In the genomic region with DNA sequence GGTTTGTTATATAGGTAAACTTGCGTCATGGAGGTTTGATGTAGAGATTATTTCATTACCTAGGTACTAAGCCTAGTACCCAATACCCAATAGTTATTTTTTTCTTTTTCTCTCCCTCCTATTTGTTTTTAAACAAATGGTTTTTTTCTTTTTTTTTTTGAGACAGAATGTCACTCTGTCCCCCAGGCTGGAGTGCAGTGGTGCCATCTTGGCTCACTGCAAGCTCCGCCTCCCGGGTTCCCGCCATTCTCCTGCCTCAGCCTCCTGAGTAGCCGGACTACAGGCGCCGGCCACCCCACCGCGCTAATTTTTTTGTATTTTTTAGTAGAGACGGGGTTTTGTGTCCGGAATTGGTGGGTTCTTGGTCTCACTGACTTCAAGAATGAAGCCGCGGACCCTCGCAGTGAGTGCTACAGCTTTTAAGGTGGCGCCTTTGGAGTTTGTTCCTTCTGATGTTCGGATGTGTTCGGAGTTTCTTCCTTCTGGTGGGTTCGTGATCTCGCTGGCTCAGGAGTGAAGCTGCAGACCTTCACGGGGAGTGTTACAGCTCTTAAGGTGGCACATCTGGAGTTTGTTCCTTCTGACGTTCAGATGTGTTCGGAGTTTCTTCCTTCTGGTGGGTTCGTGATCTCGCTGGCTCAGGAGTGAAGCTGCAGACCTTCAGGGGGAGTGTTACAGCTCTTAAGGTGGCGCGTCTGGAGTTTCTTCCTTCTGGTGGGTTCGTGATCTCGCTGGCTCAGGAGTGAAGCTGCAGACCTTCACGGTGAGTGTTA, we compare ENCODE assay signal across 8 cellular contexts.
DNase-seq lines count a peak whose midpoint lies in the region; ATAC-seq, FAIRE-seq and TF ChIP-seq lines count a peak whose summit lies in the region.
"Not testable (repeated sequence)": the region's sequence is repeated elsewhere in the genome, so short reads cannot be mapped to it uniquely, and the experiment has no call there.

No MANE protein-coding gene starts in this region.

- not testable (repeated sequence) for FAIRE-seq in HepG2 (lab: Jason Lieb, UNC)

- H3K79me2 ChIP-seq in HepG2 (ENCODE audit: insufficient read depth, low read length), result not testable (repeated sequence)

- not testable (repeated sequence) for BruUV-seq in HepG2 (replicated peaks; lab: Mats Ljungman, UMichigan)

- DNase-seq in HEK293T (ENCODE audit: extremely low spot score); activated B cell treated with CpG ODN at 0.5 μM for 24 hours; HepG2 (ENCODE audit: low spot score): not testable (repeated sequence)
- DNase-seq in stimulated activated naive CD4-positive, alpha-beta T cell (lab: John Stamatoyannopoulos, UW), result peak in 5 of 6 experiments; percentile 8 to 45 (median 16)

- H3K9me3 Mint-ChIP-seq in activated B cell treated with CpG ODN at 0.5 μM for 24 hours; activated naive CD8-positive, alpha-beta T cell (ENCODE audit: low read depth): not testable (repeated sequence)

- not testable (repeated sequence) for TF ChIP-seq CTCF in activated B cell treated with CpG ODN at 0.5 μM for 24 hours (IDR thresholded peaks at IDR 0.05); HepG2 (CRISPR knock-in tag; IDR thresholded peaks at IDR 0.05)

- peaks cover 13 to 21% (median 17%) of the 10 kb centered on the region in 11 experiments; a peak in 21 of 22 replicates for H3K9me3 ChIP-seq in BLaER1 treated with 17β-estradiol and CSF1 and Interleukin-3, amounts not matched to agents 10 nM and 100 nM (replicated peaks in 1 of 11)
- not testable (repeated sequence) for H3K9me3 ChIP-seq in HepG2 (ENCODE audit: low read length)

- H3K4me3 Mint-ChIP-seq in activated B cell treated with CpG ODN at 0.5 μM for 24 hours, result peak overlapping the region; percentile 84
- peak overlapping the region; percentile 89 for H3K4me3 Mint-ChIP-seq in activated naive CD8-positive, alpha-beta T cell

- CTCF ChIA-PET in HEK293T (lab: Yijun Ruan, JAX); HepG2 (lab: Yijun Ruan, JAX; ENCODE audit: low intra/inter-chr PET ratio, low total read pairs): not testable (repeated sequence)
- CTCF ChIA-PET in activated B cell treated with CpG ODN at 0.5 μM for 24 hours (lab: Charles Lee), result interaction anchor here (1.9 kb wide), 1 partner anchor 17 kb away, joined by 5 read pairs; no protein-coding TSS in a partner anchor

- not testable (repeated sequence) for H3K27me3 Mint-ChIP-seq in activated B cell treated with CpG ODN at 0.5 μM for 24 hours; activated naive CD8-positive, alpha-beta T cell

- H3K4me2 ChIP-seq in BLaER1 treated with 17β-estradiol and CSF1 and Interleukin-3, amounts not matched to agents 10 nM and 100 nM, result peak overlapping the region; percentile 14 to 53 (median 26); a peak in 14 of 22 replicates
- not testable (repeated sequence) for H3K4me2 ChIP-seq in HepG2 (ENCODE audit: low read depth, low read length)

- peak overlapping the region; percentile 27 for H3K27ac Mint-ChIP-seq in activated B cell treated with CpG ODN at 0.5 μM for 24 hours
- H3K27ac Mint-ChIP-seq in activated naive CD8-positive, alpha-beta T cell, result peak overlapping the region; percentile 82

- H3K27me3 ChIP-seq in BLaER1 treated with 17β-estradiol and CSF1 and Interleukin-3, amounts not matched to agents 10 nM and 100 nM; HepG2 (ENCODE audit: control insufficient read depth in 1 of 2, insufficient read depth in 2 of 2, low read length in 2 of 2): not testable (repeated sequence)

- intact Hi-C loops in activated B cell treated with CpG ODN at 0.5 μM for 24 hours (cut with micrococcal nuclease); HepG2 (cut with micrococcal nuclease; ENCODE audit: unreplicated experiment): not testable (repeated sequence)

- H3K9ac ChIP-seq in BLaER1 treated with 17β-estradiol and CSF1 and Interleukin-3, amounts not matched to agents 10 nM and 100 nM, result peak overlapping the region; percentile 55 to 79 (median 77); a peak in 21 of 22 replicates
- H3K9ac ChIP-seq in HepG2 (ENCODE audit: insufficient read depth, low read depth, low read length), result not testable (repeated sequence)

- H4K20me1 ChIP-seq in BLaER1 treated with 17β-estradiol and CSF1 and Interleukin-3, amounts not matched to agents 10 nM and 100 nM; HepG2 (ENCODE audit: insufficient read depth, low read length): not testable (repeated sequence)

- not testable (repeated sequence) for TF ChIP-seq POLR2A in HepG2 (IDR thresholded peaks at IDR 0.05; ENCODE audit: insufficient read depth in 1 of 2, low read depth in 2 of 2, low read length in 2 of 2)

- H3K4me3 ChIP-seq in BLaER1 treated with 17β-estradiol and CSF1 and Interleukin-3, amounts not matched to agents 10 nM and 100 nM, result peak overlapping the region; percentile 56 to 72 (median 65)
- not testable (repeated sequence) for H3K4me3 ChIP-seq in HepG2 (replicated peaks in 1 of 3; ENCODE audit: insufficient read depth in 1 of 3, low read depth in 2 of 3, low read length in 3 of 3)

- not testable (repeated sequence) for H3K36me3 Mint-ChIP-seq in activated B cell treated with CpG ODN at 0.5 μM for 24 hours (ENCODE audit: low read depth); activated naive CD8-positive, alpha-beta T cell

- not testable (repeated sequence) for H3K4me1 ChIP-seq in BLaER1 treated with 17β-estradiol and CSF1 and Interleukin-3, amounts not matched to agents 10 nM and 100 nM; HepG2 (ENCODE audit: insufficient read depth, low read length)

- not testable (repeated sequence) for H3K36me3 ChIP-seq in BLaER1 treated with 17β-estradiol and CSF1 and Interleukin-3, amounts not matched to agents 10 nM and 100 nM; HepG2 (replicated peaks in 1 of 2; ENCODE audit: control insufficient read depth in 1 of 2, insufficient read depth in 2 of 2, low read length in 2 of 2)

- 46% methylated on average over 22 of the region's 29 CpGs for whole genome bisulfite sequencing in HepG2 (ENCODE audit: low lambda C conversion rate)

- not testable (repeated sequence) for TF ChIP-seq EP300 in HepG2 (IDR thresholded peaks at IDR 0.05; ENCODE audit: low read depth in 2 of 2, low read length in 2 of 2); HepG2 (CRISPR knock-in tag; IDR thresholded peaks at IDR 0.05; ENCODE audit: borderline replicate concordance)

- ATAC-seq in GM18909 (IDR thresholded peaks at IDR 0.05; ENCODE audit: poor library complexity, unreplicated experiment) (peak; percentile 79), HG03469 (IDR thresholded peaks at IDR 0.05; ENCODE audit: unreplicated experiment) (peak; percentile 64), activated B cell treated with CpG ODN at 0.5 μM for 24 hours (ENCODE audit: low read depth) (peak; percentile 52)
- ATAC-seq in HepG2, result not testable (repeated sequence)

- POLR2A ChIA-PET in HEK293T (lab: Yijun Ruan, JAX); activated B cell treated with CpG ODN at 0.5 μM for 24 hours (lab: Charles Lee); HepG2 (lab: Yijun Ruan, JAX): not testable (repeated sequence)

- in situ Hi-C loops in HepG2 (cut with HindIII; ENCODE audit: extremely low pct_ligation_motif_present, low pct_unique_long_range_greater_than_20kb), result not testable (repeated sequence)

- H3K4me1 Mint-ChIP-seq in activated B cell treated with CpG ODN at 0.5 μM for 24 hours; activated naive CD8-positive, alpha-beta T cell (ENCODE audit: low read depth): not testable (repeated sequence)

- H3K27ac ChIP-seq in BLaER1 treated with 17β-estradiol and CSF1 and Interleukin-3, amounts not matched to agents 10 nM and 100 nM, result peak overlapping the region in 10 of 11 experiments; percentile 27 to 77 (median 66); a peak in 19 of 22 replicates
- not testable (repeated sequence) for H3K27ac ChIP-seq in HepG2 (ENCODE audit: extremely low read length, insufficient read depth, low read length)

- H2AFZ ChIP-seq in HepG2 (ENCODE audit: low read length), result not testable (repeated sequence)

- TF ChIP-seq RAD21 in HepG2 (CRISPR knock-in tag; IDR thresholded peaks at IDR 0.05), result not testable (repeated sequence)

TF ChIP-seq in HEK293T, 16 proteins besides CTCF, POLR2A, EP300 and RAD21:
- TF ChIP-seq L3MBTL2 (conservative IDR thresholded peaks at IDR 0.05), result peak; percentile 35; the same call in 1 of the 2 replicates

TF ChIP-seq in HepG2, 621 proteins besides CTCF, POLR2A, EP300 and RAD21:
- TF ChIP-seq, protein P1, sequence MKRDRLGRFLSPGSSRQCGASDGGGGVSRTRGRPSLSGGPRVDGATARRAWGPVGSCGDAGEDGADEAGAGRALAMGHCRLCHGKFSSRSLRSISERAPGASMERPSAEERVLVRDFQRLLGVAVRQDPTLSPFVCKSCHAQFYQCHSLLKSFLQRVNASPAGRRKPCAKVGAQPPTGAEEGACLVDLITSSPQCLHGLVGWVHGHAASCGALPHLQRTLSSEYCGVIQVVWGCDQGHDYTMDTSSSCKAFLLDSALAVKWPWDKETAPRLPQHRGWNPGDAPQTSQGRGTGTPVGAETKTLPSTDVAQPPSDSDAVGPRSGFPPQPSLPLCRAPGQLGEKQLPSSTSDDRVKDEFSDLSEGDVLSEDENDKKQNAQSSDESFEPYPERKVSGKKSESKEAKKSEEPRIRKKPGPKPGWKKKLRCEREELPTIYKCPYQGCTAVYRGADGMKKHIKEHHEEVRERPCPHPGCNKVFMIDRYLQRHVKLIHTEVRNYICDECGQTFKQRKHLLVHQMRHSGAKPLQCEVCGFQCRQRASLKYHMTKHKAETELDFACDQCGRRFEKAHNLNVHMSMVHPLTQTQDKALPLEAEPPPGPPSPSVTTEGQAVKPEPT (CRISPR knock-in tag; IDR thresholded peaks at IDR 0.05; ENCODE audit: low read depth), result peak; percentile 40; the same call in 1 of the 2 replicates
